In the genomic region with DNA sequence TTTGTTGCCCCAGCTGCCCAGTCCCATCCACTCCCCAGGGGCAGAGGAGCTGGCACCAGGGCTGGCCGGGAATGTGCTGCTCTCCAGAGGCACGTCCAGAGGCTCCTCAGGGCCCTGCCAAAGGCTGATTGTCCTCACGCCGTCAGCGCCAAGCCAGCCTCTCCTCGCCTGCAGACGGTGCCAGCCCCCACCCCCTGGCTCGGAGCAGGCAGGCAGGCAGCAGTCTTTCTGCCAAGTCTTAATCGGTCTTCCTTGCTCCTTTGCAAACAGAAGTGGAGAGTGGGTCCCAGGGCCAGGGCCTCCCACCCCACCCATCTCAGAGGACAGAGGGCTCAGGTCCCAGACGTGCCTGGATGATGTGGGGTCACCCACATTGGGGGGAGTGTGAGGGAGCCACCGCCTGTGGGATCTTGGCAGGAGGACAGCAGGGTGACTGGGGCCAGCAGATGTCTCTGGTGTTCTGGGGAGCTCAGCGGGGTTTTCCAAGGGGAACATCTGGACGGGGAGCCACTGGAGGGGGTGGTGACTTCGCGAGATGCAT, we compare ENCODE assay signal across 13 cellular contexts. TPM values are rescaled to one million over a fixed set of nuclear protein-coding genes. Genes with fewer than 3 reads are reported as not detected.
DNase-seq lines count a peak whose midpoint lies in the region; ATAC-seq and TF ChIP-seq lines count a peak whose summit lies in the region.
"Had no signal": no experiment of that assay in that cellular context is flagged by ENCODE, and none has a peak within 500 bp of the region (broad histone marks: within the 10 kb centered on the region; RNA-seq: fewer than 3 reads in every experiment).

No MANE protein-coding gene starts in this region.

- peaks cover 8% of the 10 kb centered on the region for H3K27me3 ChIP-seq in transverse colon

- intact Hi-C loops in left colon (cut with DNase I, micrococcal nuclease): no loop called here
- intact Hi-C loops in transverse colon (cut with DNase I; ENCODE audit: low total_unique reads): loop anchor here (1.0 kb wide), 1 partner anchor 45 kb away; no protein-coding TSS in a partner anchor

- no peak for TF ChIP-seq EP300 in transverse colon (IDR thresholded peaks at IDR 0.05; ENCODE audit: low read depth)

- H3K27ac ChIP-seq in angular gyrus (ENCODE audit: low read depth, low read length) (peak overlapping the region; percentile 59), transverse colon (peak overlapping the region in 1 of 4 donors; percentile 20)

- H3K4me1 ChIP-seq in transverse colon: peaks cover 0 to 18% (median 4%) of the 10 kb centered on the region in 4 donors

- 49% methylated on average over 15 of the region's 15 CpGs; no CpG with 5 or more reads in 1 of the 2 donors for WGBS in transverse colon (ENCODE audit: low coverage in 1 of 2), 2 donors

- H3K9me3 ChIP-seq in transverse colon: no peaks in the 10 kb centered on the region

- in situ Hi-C loops in transverse colon (cut with MboI; ENCODE audit: low pct_ligation_motif_present in 1 of 4, low pct_unique_long_range_greater_than_20kb in 1 of 4, low sequenced_read_pairs in 3 of 4): no loop called here

- TF ChIP-seq POLR2A in transverse colon (IDR thresholded peaks at IDR 0.05): no peak

- DNase-seq in NCI-H1092 treated with DMSO at 0.1 percent for 48 hours (lab: John Stamatoyannopoulos, UW) (peak; percentile 85), left colon (peak in 1 of 2 donors; percentile 62), transverse colon (peak; percentile 43), NAMALWA (ENCODE audit: low spot score) (no peak), SKM-1 treated with dmso at 0.1 percent for 144 hours (lab: John Stamatoyannopoulos, UW; ENCODE audit: unreplicated experiment) (no peak)
- DNase-seq: DMS153, NCI-H146 had no signal

- no peak overlapping the region for H3K4me3 ChIP-seq in transverse colon

- no peak for TF ChIP-seq CTCF in transverse colon (IDR thresholded peaks at IDR 0.05)

- ATAC-seq in left colon: peak; percentile 29
- no peak for ATAC-seq in GM18867 (IDR thresholded peaks at IDR 0.05; ENCODE audit: unreplicated experiment)

- no peaks in the 10 kb centered on the region for H3K36me3 ChIP-seq in transverse colon

RNA-seq across cellular contexts. Expression of gene FAM163B, which starts 36.3 kb away (rescaled TPM):
- 1 to 10 TPM in 1 of 2 donors, under 1 TPM in 1; 0.27 to 1.2 TPM for total RNA-seq in left colon
- total RNA-seq in transverse colon: under 1 TPM in 1 of 4 donors, not detected in 3; 0.64 TPM
- total RNA-seq: bronchial epithelial cell, epithelial cell of proximal tubule, kidney epithelial cell, progenitor cell of endocrine pancreas had no signal

RNA-seq across cellular contexts. Expression of gene ADAMTSL2, which starts 38.4 kb away (rescaled TPM):
- total RNA-seq in left colon: 1 to 10 TPM; 1.2 to 1.3 TPM
- total RNA-seq in transverse colon: 1 to 10 TPM in 2 of 4 donors, under 1 TPM in 2; 0.64 to 2.4 (median 1.5) TPM
- total RNA-seq: bronchial epithelial cell, epithelial cell of proximal tubule had no signal

RNA-seq across cellular contexts. Expression of gene MYMK, which starts 48.1 kb away (rescaled TPM):
- not detected for total RNA-seq in left colon
- not detected for total RNA-seq in transverse colon
- total RNA-seq: bronchial epithelial cell, epithelial cell of proximal tubule, kidney epithelial cell, progenitor cell of endocrine pancreas had no signal

Comparison
In these comparisons a context has a peak if more than half of its experiments do, and no peak if none do; other contexts are left out.
1. DNase-seq: peak in NCI-H1092 treated with DMSO at 0.1 percent for 48 hours (single experiment) and transverse colon (single experiment); none in NAMALWA (single experiment) and SKM-1 treated with dmso at 0.1 percent for 144 hours (single experiment).